Comparison of ENCODE assay signal across 22 cellular contexts in genomic region chr1:115115521-115116161, GRCh38.
"Had no signal": no experiment of that assay in that cellular context is flagged by ENCODE, and none has a peak within 500 bp of the region (broad histone marks: within the 10 kb centered on the region; RNA-seq: fewer than 3 reads in every experiment).

No MANE protein-coding gene starts in this region.

- H3K36me3 Mint-ChIP-seq: brain had no signal

- H3K27ac ChIP-seq: dorsolateral prefrontal cortex, heart right ventricle, left lung, psoas muscle, right lobe of liver, suprapubic skin had no signal

- ATAC-seq: esophagus mucosa; left lung; natural killer cell treated with Interleukin-12 subunit alpha and Interleukin-12 subunit beta and Interleukin-15 and Interleukin-18, amount 100 ng/mL, for 72 hours; psoas muscle; right lobe of liver; stimulated activated naive CD8-positive, alpha-beta T cell treated with anti-CD3 and anti-CD28 coated beads, Interleukin-15, Interleukin-2, amounts not matched to agents 100 U/mL and 50 U/mL, for 24 hours; WTC11 had no signal

- H3K4me1 ChIP-seq: psoas muscle, right lobe of liver, suprapubic skin had no signal

- H3K4me3 Mint-ChIP-seq: activated CD4-positive, alpha-beta T cell treated with anti-CD3 and anti-CD28 coated beads, Interleukin-2, amount 10 ng/mL, durations not matched to agents 24 days and 14 days; brain; natural killer cell treated with Interleukin-12 subunit alpha and Interleukin-12 subunit beta and Interleukin-15 and Interleukin-18, amount 100 ng/mL, for 72 hours; WTC11 had no signal

- H3K36me3 ChIP-seq: heart right ventricle, left lung, right lobe of liver, suprapubic skin had no signal

- H3K9me3 Mint-ChIP-seq: activated T-helper 2 cell treated with anti-CD3 and anti-CD28 coated beads, Interferon-gamma antibody, Interleukin-2, Interleukin-4, amounts not matched to agents 10 μg/mL and 5 μg/mL and 100 μg/mL, durations not matched to agents 14 hours and 24 hours and 36 hours; natural killer cell treated with Interleukin-12 subunit alpha and Interleukin-12 subunit beta and Interleukin-15 and Interleukin-18, amount 100 ng/mL, for 72 hours had no signal

- H3K4me1 Mint-ChIP-seq: activated CD4-positive, alpha-beta T cell treated with anti-CD3 and anti-CD28 coated beads, Interleukin-2, amount 10 ng/mL, durations not matched to agents 24 days and 14 days had no signal

- H3K4me3 ChIP-seq: dorsolateral prefrontal cortex, heart right ventricle, left lung, psoas muscle, right lobe of liver, suprapubic skin had no signal

- H3K9me3 ChIP-seq: psoas muscle, right lobe of liver, suprapubic skin had no signal

- H3K27ac Mint-ChIP-seq: activated CD4-positive, alpha-beta T cell treated with anti-CD3 and anti-CD28 coated beads, Interleukin-2, amount 10 ng/mL, durations not matched to agents 24 days and 14 days; activated T-helper 2 cell treated with anti-CD3 and anti-CD28 coated beads, Interferon-gamma antibody, Interleukin-2, Interleukin-4, amounts not matched to agents 10 μg/mL and 5 μg/mL and 100 μg/mL, durations not matched to agents 14 hours and 24 hours and 36 hours; brain; natural killer cell treated with Interleukin-12 subunit alpha and Interleukin-12 subunit beta and Interleukin-15 and Interleukin-18, amount 100 ng/mL, for 72 hours; WTC11 had no signal

- H3K27me3 ChIP-seq: left lung, right lobe of liver, suprapubic skin had no signal

- DNase-seq: activated CD4-positive, alpha-beta T cell treated with anti-CD3 and anti-CD28 coated beads, Interleukin-2, amount 10 ng/mL, durations not matched to agents 24 days and 14 days; activated naive CD4-positive, alpha-beta T cell treated with anti-CD3 and anti-CD28 coated beads, Interleukin-2, amount 50 U/mL, for 16 hours; amniotic stem cell; cerebellar nuclear complex; dorsolateral prefrontal cortex; heart right ventricle; islet precursor cell; left lung; mesenchymal stem cell; occipital lobe; psoas muscle; right lobe of liver; stimulated activated CD4-positive, alpha-beta T cell treated with anti-CD3 and anti-CD28 coated beads, Interleukin-4, amount 100 ng/mL, for 1 hour; stimulated activated CD8-positive, alpha-beta memory T cell treated with anti-CD3 and anti-CD28 coated beads, Interleukin-4, amount 100 ng/mL, for 48 hours; stimulated activated naive CD8-positive, alpha-beta T cell treated with anti-CD3 and anti-CD28 coated beads, Interleukin-15, Interleukin-2, amounts not matched to agents 100 U/mL and 50 U/mL, for 24 hours; T-helper 1 cell had no signal
